20 cellular contexts compared by ENCODE assay signal in genomic region chr15:48283361-48284157, GRCh38. TPM values are rescaled to one million over a fixed set of nuclear protein-coding genes. Genes with fewer than 3 reads are reported as not detected.
DNase-seq lines count a peak whose midpoint lies in the region; ATAC-seq, FAIRE-seq and TF ChIP-seq lines count a peak whose summit lies in the region.
"Had no signal": no experiment of that assay in that cellular context is flagged by ENCODE, and none has a peak within 500 bp of the region (broad histone marks: within the 10 kb centered on the region; RNA-seq: fewer than 3 reads in every experiment).

No MANE protein-coding gene starts in this region.

- H3K36me3 ChIP-seq in thyroid gland (no peaks in the 10 kb centered on the region), kidney (ENCODE audit: control insufficient read depth in 1 of 2, insufficient read depth in 2 of 2, low read length in 2 of 2) (no peaks in the 10 kb centered on the region)

- H3K4me1 Mint-ChIP-seq in mesothelial cell of epicardium, result peaks cover 54% of the 10 kb centered on the region

- peaks cover 11% of the 10 kb centered on the region for H3K27me3 Mint-ChIP-seq in mesothelial cell of epicardium (ENCODE audit: low read depth)

- no peaks in the 10 kb centered on the region for H3K36me3 Mint-ChIP-seq in mesothelial cell of epicardium

- H3K27ac Mint-ChIP-seq in mesothelial cell of epicardium, result peak overlapping the region; percentile 58

- TF ChIP-seq POLR2A in thyroid gland (IDR thresholded peaks at IDR 0.05), result no peak

- peak; percentile 41 for DNase-seq in D341Med (ENCODE audit: low spot score)
- DNase-seq in NCI-H524 treated with DMSO at 0.1 percent for 48 hours (lab: John Stamatoyannopoulos, UW), result peak; percentile 26
- peak; percentile 77 for DNase-seq in choroid plexus epithelial cell (ENCODE audit: low read depth)
- DNase-seq in mesothelial cell of epicardium (ENCODE audit: low spot score in 2 of 2, unreplicated experiment in 2 of 2), result no peak
- no peak for DNase-seq in thyroid gland
- DNase-seq in kidney, result no peak
- DNase-seq: cortex of kidney; EL; foreskin keratinocyte; GOT3; NCI-H1694; NCI-H748 treated with DMSO at 0.1 percent for 48 hours; occipital lobe; stimulated activated CD4-positive, alpha-beta T cell treated with anti-CD3 and anti-CD28 coated beads, Interleukin-1b, Interleukin-23, amount 100 ng/mL, for 48 hours; SW 1271 had no signal

- H3K4me1 ChIP-seq in thyroid gland (peaks cover 0 to 5% of the 10 kb centered on the region in 2 donors), kidney (ENCODE audit: control insufficient read depth in 1 of 2, insufficient read depth in 1 of 2, low read depth in 1 of 2, low read length in 2 of 2) (no peaks in the 10 kb centered on the region)
- H3K4me1 ChIP-seq: foreskin keratinocyte had no signal

- H3K27ac ChIP-seq in thyroid gland (no peak overlapping the region), kidney (ENCODE audit: low read depth in 2 of 2, low read length in 2 of 2) (no peak overlapping the region)
- H3K27ac ChIP-seq: foreskin keratinocyte had no signal

- intact Hi-C loops in thyroid gland (cut with DNase I), result no loop called here
- intact Hi-C loops in kidney (cut with DNase I), result no loop called here

- no peak overlapping the region for H3K4me3 Mint-ChIP-seq in mesothelial cell of epicardium

- H3K9me3 ChIP-seq in thyroid gland (no peaks in the 10 kb centered on the region), kidney (ENCODE audit: control insufficient read depth in 1 of 2, low read length in 2 of 2) (no peaks in the 10 kb centered on the region)

- no peak overlapping the region for H3K9ac ChIP-seq in kidney (ENCODE audit: low read length in 2 of 2)

- ATAC-seq in GM21367 (IDR thresholded peaks at IDR 0.05; ENCODE audit: unreplicated experiment), result no peak
- ATAC-seq in GM21423 (IDR thresholded peaks at IDR 0.05; ENCODE audit: unreplicated experiment), result no peak
- ATAC-seq: foreskin keratinocyte, sciatic nerve had no signal

- TF ChIP-seq CTCF in choroid plexus epithelial cell (conservative IDR thresholded peaks at IDR 0.05; ENCODE audit: low read depth, low read length) (no peak), mesothelial cell of epicardium (IDR thresholded peaks at IDR 0.05; ENCODE audit: unreplicated experiment) (no peak), thyroid gland (IDR thresholded peaks at IDR 0.05) (no peak), kidney (IDR thresholded peaks at IDR 0.05; ENCODE audit: borderline replicate concordance, extremely low read depth, insufficient read depth) (no peak)

- WGBS in thyroid gland, 2 donors, result 73 to 81% methylated on average over 6 of the region's 6 CpGs

- no peak for FAIRE-seq in kidney (lab: Jason Lieb, UNC)
- FAIRE-seq: endothelial cell of umbilical vein, RCC 7860 had no signal

- H3K9me3 Mint-ChIP-seq in mesothelial cell of epicardium, result no peaks in the 10 kb centered on the region

- H3K27me3 ChIP-seq in thyroid gland, result no peaks in the 10 kb centered on the region

- H3K4me3 ChIP-seq in choroid plexus epithelial cell (ENCODE audit: low read depth, low read length), result no peak overlapping the region
- H3K4me3 ChIP-seq in thyroid gland (replicated peaks in 1 of 3), result no peak overlapping the region
- H3K4me3 ChIP-seq in kidney (ENCODE audit: low read length in 2 of 2), result no peak overlapping the region

RNA-seq across cellular contexts. Expression of gene DUT, which starts 47.7 kb away (rescaled TPM):
- total RNA-seq in mesothelial cell of epicardium (78.7 to 81.2 TPM (median 79.7 TPM) in 3 replicates), thyroid gland (100 to 1,000 TPM in 3 of 4 donors, 10 to 100 TPM in 1; 77.6 to 194 (median 138) TPM), kidney (85.6 TPM)
- polyA plus RNA-seq in kidney (ENCODE audit: insufficient read depth, low read depth, low replicate concordance), result 95.5 TPM

Comparison
In these comparisons a context has a peak if more than half of its experiments do, and no peak if none do; other contexts are left out.
1. DNase-seq: peak in D341Med (single experiment), NCI-H524 treated with DMSO at 0.1 percent for 48 hours (single experiment) and choroid plexus epithelial cell (single experiment); none in mesothelial cell of epicardium (0 of 2), thyroid gland (0 of 2) and kidney (single experiment).